20 cellular contexts compared by ENCODE assay signal in genomic region chr5:15757635-15758034, GRCh38.
A peak's percentile ranks its signal among the peaks of the same experiment; 100 is the strongest.
DNase-seq lines count a peak whose midpoint lies in the region; TF ChIP-seq lines count a peak whose summit lies in the region.
"Had no signal": no experiment of that assay in that cellular context is flagged by ENCODE, and none has a peak within 500 bp of the region (broad histone marks: within the 10 kb centered on the region; RNA-seq: fewer than 3 reads in every experiment).

No MANE protein-coding gene starts in this region.

- DNase-seq in NCI-H748 (lab: John Stamatoyannopoulos, UW; ENCODE audit: unreplicated experiment) (peak; percentile 31), NCI-H748 treated with DMSO at 0.1 percent for 48 hours (lab: John Stamatoyannopoulos, UW) (no peak), mesothelial cell of epicardium (ENCODE audit: low spot score in 2 of 2, unreplicated experiment in 2 of 2) (no peak), NK-92 (lab: John Stamatoyannopoulos, UW; ENCODE audit: unreplicated experiment) (no peak), nephron progenitor cell (no peak)
- DNase-seq in activated effector memory CD4-positive, alpha-beta T cell treated with anti-CD3 and anti-CD28 coated beads, Interleukin-2, amount 50 U/mL, for 16 hours = no peak
- no peak for DNase-seq in activated CD8-positive, alpha-beta memory T cell treated with anti-CD3 and anti-CD28 coated beads, Interleukin-2, amount 50 U/mL, for 48 hours
- DNase-seq: 8988T; CD8-positive, alpha-beta memory T cell; DMS79; MG63; NCI-H187 treated with DMSO at 0.1 percent for 48 hours; NCI-H2171 treated with DMSO at 0.1 percent for 48 hours; NCI-H446 treated with DMSO at 0.1 percent for 48 hours; NCI-H82; Peyer's patch had no signal

- H3K36me3 Mint-ChIP-seq in mesothelial cell of epicardium (peaks cover 10% of the 10 kb centered on the region), nephron progenitor cell (ENCODE audit: low read depth) (no peaks in the 10 kb centered on the region)
- H3K36me3 Mint-ChIP-seq: CD8-positive, alpha-beta memory T cell had no signal

- H3K27ac ChIP-seq in VCaP = peak overlapping the region; percentile 82
- H3K27ac ChIP-seq: BLaER1, Peyer's patch, SK-N-MC had no signal

- H3K27ac Mint-ChIP-seq in mesothelial cell of epicardium (peak overlapping the region; percentile 95), nephron progenitor cell (no peak overlapping the region)
- H3K27ac Mint-ChIP-seq: CD8-positive, alpha-beta memory T cell; GM23338 had no signal

- H3K9me3 Mint-ChIP-seq in mesothelial cell of epicardium (peaks cover 10% of the 10 kb centered on the region), nephron progenitor cell (peaks cover 13% of the 10 kb centered on the region)
- H3K9me3 Mint-ChIP-seq: GM23338 had no signal

- TF ChIP-seq CTCF in VCaP (conservative IDR thresholded peaks at IDR 0.05) (no peak), mesothelial cell of epicardium (IDR thresholded peaks at IDR 0.05; ENCODE audit: unreplicated experiment) (no peak), nephron progenitor cell (IDR thresholded peaks at IDR 0.05) (no peak)

- H3K27me3 Mint-ChIP-seq in mesothelial cell of epicardium (ENCODE audit: low read depth) (no peaks in the 10 kb centered on the region), nephron progenitor cell (ENCODE audit: low read depth, poor library complexity) (no peaks in the 10 kb centered on the region)
- H3K27me3 Mint-ChIP-seq: CD8-positive, alpha-beta memory T cell had no signal

- H3K4me3 Mint-ChIP-seq in mesothelial cell of epicardium = peak overlapping the region; percentile 20
- H3K4me3 Mint-ChIP-seq in nephron progenitor cell = no peak overlapping the region
- H3K4me3 Mint-ChIP-seq: CD8-positive, alpha-beta memory T cell; GM23338 had no signal

- peaks cover 43% of the 10 kb centered on the region for H3K4me1 Mint-ChIP-seq in mesothelial cell of epicardium
- H3K4me1 Mint-ChIP-seq in nephron progenitor cell = peaks cover 14% of the 10 kb centered on the region
- H3K4me1 Mint-ChIP-seq: CD8-positive, alpha-beta memory T cell had no signal
